ENCODE assay signal across 36 cellular contexts in genomic region chr12:107653519-107653918, GRCh38.
"Had no signal": no experiment of that assay in that cellular context is flagged by ENCODE, and none has a peak within 500 bp of the region (broad histone marks: within the 10 kb centered on the region; RNA-seq: fewer than 3 reads in every experiment).

No MANE protein-coding gene starts in this region.

- H3K27ac ChIP-seq: adrenal gland, body of pancreas, brain microvascular endothelial cell, breast epithelium, VCaP had no signal

- H3K4me1 Mint-ChIP-seq: activated B cell treated with CpG ODN at 0.5 μM for 24 hours; activated naive CD8-positive, alpha-beta T cell treated with anti-CD3 and anti-CD28 coated beads for 36 hours; activated T-helper 17 cell treated with anti-CD3 and anti-CD28 coated beads, Interleukin-2, amount 50 U/mL, for 72 hours had no signal

- H3K4me3 ChIP-seq: adrenal gland, body of pancreas, breast epithelium had no signal

- ATAC-seq: activated naive CD4-positive, alpha-beta T cell treated with anti-CD3 and anti-CD28 coated beads, Interleukin-2, amount 50 U/mL, for 72 hours; activated T-cell treated with anti-CD3 and anti-CD28 coated beads, Interleukin-2, amount 50 U/mL, for 4 hours; activated T-cell treated with anti-CD3 and anti-CD28 coated beads, Interleukin-2, amount 50 U/mL, for 72 hours; activated T-helper 17 cell treated with anti-CD3 and anti-CD28 coated beads, Interleukin-2, amount 50 U/mL, for 72 hours; body of pancreas had no signal

- H3K27me3 ChIP-seq: adrenal gland, body of pancreas, brain microvascular endothelial cell, breast epithelium had no signal

- H3K9me3 Mint-ChIP-seq: activated B cell treated with CpG ODN at 0.5 μM for 24 hours; activated CD4-positive, alpha-beta memory T cell treated with anti-CD3 and anti-CD28 coated beads for 36 hours; activated CD4-positive, alpha-beta T cell treated with anti-CD3 and anti-CD28 coated beads, Interleukin-2, amount 10 ng/mL, durations not matched to agents 24 days and 14 days; activated naive CD4-positive, alpha-beta T cell treated with anti-CD3 and anti-CD28 coated beads, Interleukin-2, amount 10 ng/mL, durations not matched to agents 7 days and 5 days; activated naive CD4-positive, alpha-beta T cell treated with anti-CD3 and anti-CD28 coated beads, Interleukin-2, amount 50 U/mL, for 72 hours; activated naive CD8-positive, alpha-beta T cell treated with anti-CD3 and anti-CD28 coated beads for 36 hours; activated T-cell treated with anti-CD3 and anti-CD28 coated beads, Interleukin-2, amount 50 U/mL, for 4 hours; activated T-cell treated with anti-CD3 and anti-CD28 coated beads, Interleukin-2, amount 50 U/mL, for 72 hours; activated T-helper 1 cell treated with anti-CD3 and anti-CD28 coated beads, Interleukin-12 subunit alpha, Interleukin-12 subunit beta, Interleukin-2, Interleukin-4 antibody, amounts not matched to agents 30 ng/mL and 10 ng/mL and 1 ng/mL, durations not matched to agents 14 hours and 24 hours and 36 hours; activated T-helper 17 cell treated with anti-CD3 and anti-CD28 coated beads, Interleukin-2, amount 50 U/mL, for 72 hours; T-helper 1 cell treated with Interleukin-12 subunit alpha and Interleukin-12 subunit beta and Interleukin-4 antibody, amounts not matched to agents 30 μg/mL and 1 μg/mL, for 36 hours; T-helper 2 cell treated with Interferon-gamma antibody and Interleukin-4, amounts not matched to agents 5 μg/mL and 100 μg/mL, for 36 hours had no signal

- H3K9me3 ChIP-seq: adrenal gland, body of pancreas, breast epithelium had no signal

- H3K36me3 Mint-ChIP-seq: activated CD4-positive, alpha-beta memory T cell treated with anti-CD3 and anti-CD28 coated beads for 36 hours; activated naive CD4-positive, alpha-beta T cell treated with anti-CD3 and anti-CD28 coated beads, Interleukin-2, amount 50 U/mL, for 72 hours had no signal

- H3K4me1 ChIP-seq: adrenal gland, body of pancreas, breast epithelium had no signal

- H3K27ac Mint-ChIP-seq: activated B cell treated with CpG ODN at 0.5 μM for 24 hours; activated CD4-positive, alpha-beta memory T cell treated with anti-CD3 and anti-CD28 coated beads for 36 hours; activated CD4-positive, alpha-beta T cell treated with anti-CD3 and anti-CD28 coated beads, Interleukin-2, amount 10 ng/mL, durations not matched to agents 24 days and 14 days; activated naive CD4-positive, alpha-beta T cell treated with anti-CD3 and anti-CD28 coated beads, Interleukin-2, amount 10 ng/mL, durations not matched to agents 7 days and 5 days; activated naive CD4-positive, alpha-beta T cell treated with anti-CD3 and anti-CD28 coated beads, Interleukin-2, amount 50 U/mL, for 72 hours; activated naive CD8-positive, alpha-beta T cell treated with anti-CD3 and anti-CD28 coated beads for 36 hours; activated T-cell treated with anti-CD3 and anti-CD28 coated beads, Interleukin-2, amount 50 U/mL, for 72 hours; activated T-helper 1 cell treated with anti-CD3 and anti-CD28 coated beads, Interleukin-12 subunit alpha, Interleukin-12 subunit beta, Interleukin-2, Interleukin-4 antibody, amounts not matched to agents 30 ng/mL and 10 ng/mL and 1 ng/mL, durations not matched to agents 14 hours and 24 hours and 36 hours; activated T-helper 17 cell treated with anti-CD3 and anti-CD28 coated beads, Interleukin-2, amount 50 U/mL, for 72 hours; T-helper 1 cell treated with Interleukin-12 subunit alpha and Interleukin-12 subunit beta and Interleukin-4 antibody, amounts not matched to agents 30 μg/mL and 1 μg/mL, for 36 hours; T-helper 2 cell treated with Interferon-gamma antibody and Interleukin-4, amounts not matched to agents 5 μg/mL and 100 μg/mL, for 36 hours had no signal

- DNase-seq: activated B cell treated with CpG ODN at 0.5 μM for 24 hours; activated CD4-positive, alpha-beta memory T cell treated with anti-CD3 and anti-CD28 coated beads for 36 hours; activated CD4-positive, alpha-beta T cell treated with anti-CD3 and anti-CD28 coated beads for 4 hours; activated CD4-positive, alpha-beta T cell treated with anti-CD3 and anti-CD28 coated beads, Interleukin-2, amount 10 ng/mL, durations not matched to agents 24 days and 14 days; activated CD4-positive, alpha-beta T cell treated with anti-CD3 and anti-CD28 coated beads, Interleukin-2, amount 50 U/mL, for 1 hour; activated CD4-positive, alpha-beta T cell treated with anti-CD3 and anti-CD28 coated beads, Interleukin-2, amount 50 U/mL, for 4 hours; activated CD4-positive, CD25-positive, alpha-beta regulatory T cell treated with anti-CD3 and anti-CD28 coated beads, Interleukin-2, amount 50 U/mL, for 72 hours; activated CD8-positive, alpha-beta memory T cell treated with anti-CD3 and anti-CD28 coated beads, Interleukin-2, amount 50 U/mL, for 4 hours; activated effector memory CD4-positive, alpha-beta T cell treated with anti-CD3 and anti-CD28 coated beads, Interleukin-2, amount 50 U/mL, for 16 hours; activated gamma-delta T cell treated with Interleukin-2 at 50 U/mL for 16 hours; activated naive CD4-positive, alpha-beta T cell; activated naive CD4-positive, alpha-beta T cell treated with anti-CD3 and anti-CD28 coated beads, Interleukin-2, amount 10 ng/mL, durations not matched to agents 7 days and 5 days; activated naive CD8-positive, alpha-beta T cell treated with anti-CD3 and anti-CD28 coated beads for 36 hours; activated T-cell treated with anti-CD3 and anti-CD28 coated beads for 4 hours; activated T-cell treated with anti-CD3 and anti-CD28 coated beads, Interleukin-2, amount 50 U/mL, for 1 hour; activated T-cell treated with anti-CD3 and anti-CD28 coated beads, Interleukin-2, amount 50 U/mL, for 4 hours; activated T-cell treated with anti-CD3 and anti-CD28 coated beads, Interleukin-2, amount 50 U/mL, for 72 hours; adrenal gland; amniotic stem cell; aorta; body of pancreas; brain microvascular endothelial cell; central memory CD4-positive, alpha-beta T cell; T-helper 1 cell; T-helper 2 cell; T-helper 9 cell had no signal

- H3K36me3 ChIP-seq: adrenal gland, brain microvascular endothelial cell, breast epithelium had no signal

- FAIRE-seq: astrocyte, colon, TTC549 had no signal

- H3K4me3 Mint-ChIP-seq: activated B cell treated with CpG ODN at 0.5 μM for 24 hours; activated CD4-positive, alpha-beta memory T cell treated with anti-CD3 and anti-CD28 coated beads for 36 hours; activated CD4-positive, alpha-beta T cell treated with anti-CD3 and anti-CD28 coated beads, Interleukin-2, amount 10 ng/mL, durations not matched to agents 24 days and 14 days; activated naive CD4-positive, alpha-beta T cell treated with anti-CD3 and anti-CD28 coated beads, Interleukin-2, amount 10 ng/mL, durations not matched to agents 7 days and 5 days; activated naive CD8-positive, alpha-beta T cell treated with anti-CD3 and anti-CD28 coated beads for 36 hours; activated T-cell treated with anti-CD3 and anti-CD28 coated beads, Interleukin-2, amount 50 U/mL, for 4 hours; activated T-cell treated with anti-CD3 and anti-CD28 coated beads, Interleukin-2, amount 50 U/mL, for 72 hours; activated T-helper 1 cell treated with anti-CD3 and anti-CD28 coated beads, Interleukin-12 subunit alpha, Interleukin-12 subunit beta, Interleukin-2, Interleukin-4 antibody, amounts not matched to agents 30 ng/mL and 10 ng/mL and 1 ng/mL, durations not matched to agents 14 hours and 24 hours and 36 hours; activated T-helper 17 cell treated with anti-CD3 and anti-CD28 coated beads, Interleukin-2, amount 50 U/mL, for 72 hours; T-helper 1 cell treated with Interleukin-12 subunit alpha and Interleukin-12 subunit beta and Interleukin-4 antibody, amounts not matched to agents 30 μg/mL and 1 μg/mL, for 36 hours; T-helper 2 cell treated with Interferon-gamma antibody and Interleukin-4, amounts not matched to agents 5 μg/mL and 100 μg/mL, for 36 hours had no signal

- H3K27me3 Mint-ChIP-seq: activated B cell treated with CpG ODN at 0.5 μM for 24 hours; activated CD4-positive, alpha-beta memory T cell treated with anti-CD3 and anti-CD28 coated beads for 36 hours; activated CD4-positive, alpha-beta T cell treated with anti-CD3 and anti-CD28 coated beads, Interleukin-2, amount 10 ng/mL, durations not matched to agents 24 days and 14 days; activated naive CD4-positive, alpha-beta T cell treated with anti-CD3 and anti-CD28 coated beads, Interleukin-2, amount 10 ng/mL, durations not matched to agents 7 days and 5 days; activated naive CD8-positive, alpha-beta T cell treated with anti-CD3 and anti-CD28 coated beads for 36 hours; activated T-helper 17 cell treated with anti-CD3 and anti-CD28 coated beads, Interleukin-2, amount 50 U/mL, for 72 hours had no signal
